Comparison of ENCODE assay signal across 1 cellular context in the genomic region with DNA sequence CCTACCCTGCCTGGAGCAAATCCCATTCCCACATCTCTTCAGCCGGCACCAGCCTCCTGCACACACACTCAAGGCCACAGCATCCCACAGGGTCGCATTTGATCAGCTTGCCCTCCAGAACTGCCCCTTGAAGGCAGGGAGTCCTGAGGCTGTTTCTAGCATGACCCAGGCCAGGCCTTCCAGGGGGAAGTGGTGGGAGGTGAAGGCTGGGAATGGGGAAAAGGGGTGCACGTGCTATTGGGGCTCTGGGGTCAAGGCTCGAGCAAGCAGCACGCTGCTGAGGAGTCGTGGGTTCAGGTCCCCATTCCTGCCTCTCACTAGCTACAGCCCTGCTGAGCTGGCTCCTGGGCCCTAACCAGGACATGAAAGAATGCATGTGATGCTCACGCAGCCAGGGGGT.
TF ChIP-seq lines count a peak whose summit lies in the region.

No MANE protein-coding gene starts in this region.

TF ChIP-seq in GM12878, 131 proteins besides CTCF, POLR2A, EP300 and RAD21:
- TF ChIP-seq POLR2AphosphoS5 (IDR thresholded peaks at IDR 0.05; ENCODE audit: low read length) (peak; percentile 69), CEBPB (IDR thresholded peaks at IDR 0.05; ENCODE audit: borderline replicate concordance in 1 of 2, low read depth in 2 of 2, low read length in 2 of 2) (no peak), MLLT1 (IDR thresholded peaks at IDR 0.05) (0 out of 2 replicates have a peak, but pooled peaks have one; percentile 32), ZNF217 (IDR thresholded peaks at IDR 0.05) (no peak), BHLHE40 (IDR thresholded peaks at IDR 0.05; ENCODE audit: borderline replicate concordance in 1 of 2, low read depth in 2 of 2, low read length in 1 of 2) (peak in 1 of 2 experiments; percentile 45; a peak in 2 of 4 replicates)
